Comparison of ENCODE assay signal across 1 cellular context in genomic region chr5:113218200-113218599, GRCh38.
TF ChIP-seq lines count a peak whose summit lies in the region.

No MANE protein-coding gene starts in this region.

TF ChIP-seq in liver, 16 proteins besides CTCF, POLR2A, EP300 and RAD21 (continued from another document):
- TF ChIP-seq RXRA (IDR thresholded peaks at IDR 0.05), result peak; percentile 65 to 68
- TF ChIP-seq JUND (IDR thresholded peaks at IDR 0.05), result no peak
- TF ChIP-seq TAF1 (conservative IDR thresholded peaks at IDR 0.05), result peak; percentile 85
- TF ChIP-seq ZBTB33 (IDR thresholded peaks at IDR 0.05), result no peak
- TF ChIP-seq, protein P1, sequence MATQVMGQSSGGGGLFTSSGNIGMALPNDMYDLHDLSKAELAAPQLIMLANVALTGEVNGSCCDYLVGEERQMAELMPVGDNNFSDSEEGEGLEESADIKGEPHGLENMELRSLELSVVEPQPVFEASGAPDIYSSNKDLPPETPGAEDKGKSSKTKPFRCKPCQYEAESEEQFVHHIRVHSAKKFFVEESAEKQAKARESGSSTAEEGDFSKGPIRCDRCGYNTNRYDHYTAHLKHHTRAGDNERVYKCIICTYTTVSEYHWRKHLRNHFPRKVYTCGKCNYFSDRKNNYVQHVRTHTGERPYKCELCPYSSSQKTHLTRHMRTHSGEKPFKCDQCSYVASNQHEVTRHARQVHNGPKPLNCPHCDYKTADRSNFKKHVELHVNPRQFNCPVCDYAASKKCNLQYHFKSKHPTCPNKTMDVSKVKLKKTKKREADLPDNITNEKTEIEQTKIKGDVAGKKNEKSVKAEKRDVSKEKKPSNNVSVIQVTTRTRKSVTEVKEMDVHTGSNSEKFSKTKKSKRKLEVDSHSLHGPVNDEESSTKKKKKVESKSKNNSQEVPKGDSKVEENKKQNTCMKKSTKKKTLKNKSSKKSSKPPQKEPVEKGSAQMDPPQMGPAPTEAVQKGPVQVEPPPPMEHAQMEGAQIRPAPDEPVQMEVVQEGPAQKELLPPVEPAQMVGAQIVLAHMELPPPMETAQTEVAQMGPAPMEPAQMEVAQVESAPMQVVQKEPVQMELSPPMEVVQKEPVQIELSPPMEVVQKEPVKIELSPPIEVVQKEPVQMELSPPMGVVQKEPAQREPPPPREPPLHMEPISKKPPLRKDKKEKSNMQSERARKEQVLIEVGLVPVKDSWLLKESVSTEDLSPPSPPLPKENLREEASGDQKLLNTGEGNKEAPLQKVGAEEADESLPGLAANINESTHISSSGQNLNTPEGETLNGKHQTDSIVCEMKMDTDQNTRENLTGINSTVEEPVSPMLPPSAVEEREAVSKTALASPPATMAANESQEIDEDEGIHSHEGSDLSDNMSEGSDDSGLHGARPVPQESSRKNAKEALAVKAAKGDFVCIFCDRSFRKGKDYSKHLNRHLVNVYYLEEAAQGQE (IDR thresholded peaks at IDR 0.05), result peak; percentile 59
- TF ChIP-seq, protein P2, sequence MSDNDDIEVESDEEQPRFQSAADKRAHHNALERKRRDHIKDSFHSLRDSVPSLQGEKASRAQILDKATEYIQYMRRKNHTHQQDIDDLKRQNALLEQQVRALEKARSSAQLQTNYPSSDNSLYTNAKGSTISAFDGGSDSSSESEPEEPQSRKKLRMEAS (IDR thresholded peaks at IDR 0.05), result no peak
- TF ChIP-seq YY1 (IDR thresholded peaks at IDR 0.05), result peak; percentile 57
- no peak for TF ChIP-seq FOXA2 (IDR thresholded peaks at IDR 0.05)
- peak; percentile 68 to 75 for TF ChIP-seq HNF4A (conservative IDR thresholded peaks at IDR 0.05)
- peak; percentile 13 for TF ChIP-seq NR2F2 (IDR thresholded peaks at IDR 0.05)
